Comparison of ENCODE assay signal across 13 cellular contexts in genomic region chr3:150083653-150084037, GRCh38.
DNase-seq lines count a peak whose midpoint lies in the region; ATAC-seq, FAIRE-seq and TF ChIP-seq lines count a peak whose summit lies in the region.
"Had no signal": no experiment of that assay in that cellular context is flagged by ENCODE, and none has a peak within 500 bp of the region (broad histone marks: within the 10 kb centered on the region; RNA-seq: fewer than 3 reads in every experiment).

No MANE protein-coding gene starts in this region.

- H3K9me3 ChIP-seq in adipocyte (ENCODE audit: control insufficient read depth, low read length) (peaks cover 2% of the 10 kb centered on the region), tibial artery (no peaks in the 10 kb centered on the region)

- H3K27ac ChIP-seq in tibial artery: no peak overlapping the region
- H3K27ac ChIP-seq: 22Rv1 had no signal

- intact Hi-C loops in tibial artery (cut with DNase I; ENCODE audit: low total_unique reads): no loop called here

- no peak overlapping the region for H3K9ac ChIP-seq in adipocyte (ENCODE audit: low read length)

- no peaks in the 10 kb centered on the region for H3K36me3 Mint-ChIP-seq in stimulated activated naive B cell treated with anti-CD40 and anti-IgM and Interleukin-4, amounts not matched to agents 10 μg/mL and 1 μg/mL and 100 μg/mL, for 72 hours
- H3K36me3 Mint-ChIP-seq: memory B cell had no signal

- no peak overlapping the region for H3K4me3 Mint-ChIP-seq in stimulated activated naive B cell treated with anti-CD40 and anti-IgM and Interleukin-4, amounts not matched to agents 10 μg/mL and 1 μg/mL and 100 μg/mL, for 72 hours
- H3K4me3 Mint-ChIP-seq: memory B cell had no signal

- DNase-seq in NCI-H1092 treated with DMSO at 0.1 percent for 48 hours (lab: John Stamatoyannopoulos, UW) (peak; percentile 67), NCI-H1092 (lab: John Stamatoyannopoulos, UW) (no peak), adipocyte (ENCODE audit: low read depth) (peak; percentile 65), left kidney (ENCODE audit: low read depth, low spot score) (peak; percentile 52), tibial artery (no peak), GM12892 (ENCODE audit: insufficient read length) (no peak)
- no peak for DNase-seq in stimulated activated naive B cell treated with anti-CD40 and anti-IgM and Interleukin-4, amounts not matched to agents 10 μg/mL and 1 μg/mL and 100 μg/mL, for 72 hours
- no peak for DNase-seq in activated CD4-positive, alpha-beta T cell treated with anti-CD3 and anti-CD28 coated beads for 4 hours
- DNase-seq: activated CD4-positive, alpha-beta T cell treated with anti-CD3 and anti-CD28 coated beads, Interleukin-2, amount 50 U/mL, for 4 hours; NCI-H2107; stimulated activated naive CD8-positive, alpha-beta T cell treated with anti-CD3 and anti-CD28 coated beads, Interleukin-15, Interleukin-2, amounts not matched to agents 100 U/mL and 50 U/mL, for 24 hours had no signal

- no peak for ATAC-seq in stimulated activated naive B cell treated with anti-CD40 and anti-IgM and Interleukin-4, amounts not matched to agents 10 μg/mL and 1 μg/mL and 100 μg/mL, for 72 hours (replicated peaks)
- ATAC-seq: stimulated activated naive CD8-positive, alpha-beta T cell treated with anti-CD3 and anti-CD28 coated beads, Interleukin-15, Interleukin-2, amounts not matched to agents 100 U/mL and 50 U/mL, for 24 hours had no signal

- no peaks in the 10 kb centered on the region for H3K4me1 Mint-ChIP-seq in stimulated activated naive B cell treated with anti-CD40 and anti-IgM and Interleukin-4, amounts not matched to agents 10 μg/mL and 1 μg/mL and 100 μg/mL, for 72 hours
- H3K4me1 Mint-ChIP-seq: memory B cell had no signal

- H3K4me3 ChIP-seq in adipocyte (ENCODE audit: low read length): peak overlapping the region; percentile 74
- H3K4me3 ChIP-seq in tibial artery: peak overlapping the region; percentile 32 to 36

- no peak for TF ChIP-seq POLR2A in GM12892 (IDR thresholded peaks at IDR 0.05; ENCODE audit: low read depth, low read length)

- no peaks in the 10 kb centered on the region for H3K27me3 ChIP-seq in adipocyte (replicated peaks; ENCODE audit: control insufficient read depth, insufficient read depth, low read length)
- no peaks in the 10 kb centered on the region for H3K27me3 ChIP-seq in tibial artery

- no peak overlapping the region for H3K27ac Mint-ChIP-seq in stimulated activated naive B cell treated with anti-CD40 and anti-IgM and Interleukin-4, amounts not matched to agents 10 μg/mL and 1 μg/mL and 100 μg/mL, for 72 hours
- H3K27ac Mint-ChIP-seq: memory B cell had no signal

- no peak for FAIRE-seq in GM12892 (lab: Jason Lieb, UNC)

- H3K4me1 ChIP-seq in adipocyte (ENCODE audit: control insufficient read depth, insufficient read depth, low read length) (peaks cover 25% of the 10 kb centered on the region), tibial artery (peaks cover 0 to 15% (median 4%) of the 10 kb centered on the region in 4 donors)

- no peak for TF ChIP-seq CTCF in tibial artery (IDR thresholded peaks at IDR 0.05)

- no peaks in the 10 kb centered on the region for H3K36me3 ChIP-seq in adipocyte (ENCODE audit: control insufficient read depth, insufficient read depth, low read length, severe bottlenecking)
- H3K36me3 ChIP-seq in tibial artery: no peaks in the 10 kb centered on the region

- H3K27me3 Mint-ChIP-seq in stimulated activated naive B cell treated with anti-CD40 and anti-IgM and Interleukin-4, amounts not matched to agents 10 μg/mL and 1 μg/mL and 100 μg/mL, for 72 hours: peaks cover 4 to 6% of the 10 kb centered on the region in 2 donors

- no peaks in the 10 kb centered on the region for H3K9me3 Mint-ChIP-seq in stimulated activated naive B cell treated with anti-CD40 and anti-IgM and Interleukin-4, amounts not matched to agents 10 μg/mL and 1 μg/mL and 100 μg/mL, for 72 hours

Comparison
In these comparisons a context has a peak if more than half of its experiments do, and no peak if none do; other contexts are left out.
1. DNase-seq: peak in NCI-H1092 treated with DMSO at 0.1 percent for 48 hours (single experiment), adipocyte (single experiment) and left kidney (single experiment); none in NCI-H1092 (single experiment), tibial artery (0 of 2), GM12892 (single experiment), stimulated activated naive B cell treated with anti-CD40 and anti-IgM and Interleukin-4, amounts not matched to agents 10 μg/mL and 1 μg/mL and 100 μg/mL, for 72 hours (single experiment) and activated CD4-positive, alpha-beta T cell treated with anti-CD3 and anti-CD28 coated beads for 4 hours (0 of 2).